ENCODE assay signal across 35 cellular contexts in the genomic region with DNA sequence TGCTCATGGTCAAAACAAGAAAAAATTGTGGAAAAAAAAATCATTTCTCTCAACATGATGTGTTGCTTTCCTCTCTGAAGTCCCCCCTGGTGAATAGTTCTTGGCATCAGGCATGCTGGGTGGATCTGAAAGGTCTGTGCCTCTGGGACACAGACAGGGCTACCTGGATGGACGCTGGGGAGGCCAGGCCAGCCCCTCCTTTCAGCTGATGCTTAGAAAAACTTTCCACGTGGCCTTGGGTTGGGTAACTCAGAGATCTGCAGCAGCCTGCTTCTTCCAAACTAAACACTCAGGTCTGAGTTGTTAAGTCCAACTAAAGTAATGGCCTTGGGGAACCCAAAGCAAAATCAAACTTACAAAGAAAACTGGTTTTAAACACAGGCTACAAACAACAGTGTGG.
"Had no signal": no experiment of that assay in that cellular context is flagged by ENCODE, and none has a peak within 500 bp of the region (broad histone marks: within the 10 kb centered on the region; RNA-seq: fewer than 3 reads in every experiment).

No MANE protein-coding gene starts in this region.

- H3K27ac Mint-ChIP-seq: activated B cell treated with CpG ODN at 0.5 μM for 24 hours; activated CD4-positive, alpha-beta memory T cell treated with anti-CD3 and anti-CD28 coated beads, Interleukin-2, amount 10 ng/mL, durations not matched to agents 7 days and 5 days; activated CD8-positive, alpha-beta memory T cell treated with anti-CD3 and anti-CD28 coated beads, Interleukin-2, amount 10 ng/mL, durations not matched to agents 7 days and 5 days; activated naive CD4-positive, alpha-beta T cell treated with anti-CD3 and anti-CD28 coated beads, Interleukin-2, amount 10 ng/mL, durations not matched to agents 7 days and 5 days; activated naive CD8-positive, alpha-beta T cell; activated naive CD8-positive, alpha-beta T cell treated with anti-CD3 and anti-CD28 coated beads, Interleukin-2, amount 50 U/mL, for 24 hours had no signal

- H3K4me1 Mint-ChIP-seq: activated B cell treated with CpG ODN at 0.5 μM for 24 hours; activated CD4-positive, alpha-beta memory T cell treated with anti-CD3 and anti-CD28 coated beads, Interleukin-2, amount 10 ng/mL, durations not matched to agents 7 days and 5 days; activated CD8-positive, alpha-beta memory T cell treated with anti-CD3 and anti-CD28 coated beads, Interleukin-2, amount 10 ng/mL, durations not matched to agents 7 days and 5 days; activated naive CD4-positive, alpha-beta T cell treated with anti-CD3 and anti-CD28 coated beads, Interleukin-2, amount 10 ng/mL, durations not matched to agents 7 days and 5 days; activated naive CD8-positive, alpha-beta T cell treated with anti-CD3 and anti-CD28 coated beads, Interleukin-2, amount 50 U/mL, for 24 hours had no signal

- H3K36me3 Mint-ChIP-seq: activated CD8-positive, alpha-beta memory T cell treated with anti-CD3 and anti-CD28 coated beads, Interleukin-2, amount 10 ng/mL, durations not matched to agents 7 days and 5 days; activated naive CD4-positive, alpha-beta T cell treated with anti-CD3 and anti-CD28 coated beads, Interleukin-2, amount 10 ng/mL, durations not matched to agents 7 days and 5 days; activated naive CD8-positive, alpha-beta T cell had no signal

- H3K4me2 ChIP-seq: KMS-11 had no signal

- DNase-seq: activated B cell treated with CpG ODN at 0.5 μM for 24 hours; activated CD4-positive, alpha-beta memory T cell treated with anti-CD3 and anti-CD28 coated beads, Interleukin-2, amount 10 ng/mL, durations not matched to agents 7 days and 5 days; activated CD4-positive, alpha-beta T cell treated with anti-CD3 and anti-CD28 coated beads for 4 hours; activated CD4-positive, alpha-beta T cell treated with anti-CD3 and anti-CD28 coated beads, Interleukin-2, amount 50 U/mL, for 1 hour; activated CD4-positive, CD25-positive, alpha-beta regulatory T cell treated with anti-CD3 and anti-CD28 coated beads, Interleukin-2, amount 50 U/mL, for 72 hours; activated CD8-positive, alpha-beta memory T cell treated with anti-CD3 and anti-CD28 coated beads for 24 hours; activated CD8-positive, alpha-beta memory T cell treated with anti-CD3 and anti-CD28 coated beads, Interleukin-2, amount 10 ng/mL, durations not matched to agents 7 days and 5 days; activated CD8-positive, alpha-beta memory T cell treated with anti-CD3 and anti-CD28 coated beads, Interleukin-2, amount 50 U/mL, for 48 hours; activated effector memory CD4-positive, alpha-beta T cell treated with Interleukin-2 at 50 U/mL for 16 hours; activated naive CD4-positive, alpha-beta T cell treated with anti-CD3 and anti-CD28 coated beads, Interleukin-2, amount 10 ng/mL, durations not matched to agents 7 days and 5 days; activated naive CD8-positive, alpha-beta T cell treated with anti-CD3 and anti-CD28 coated beads, Interleukin-2, amount 50 U/mL, for 24 hours; activated T-cell treated with anti-CD3 and anti-CD28 coated beads, Interleukin-2, amount 50 U/mL, for 48 hours; anterior cingulate cortex; NCI-H1105; NCI-H1417 treated with DMSO at 0.1 percent for 48 hours; NCI-H187 treated with DMSO at 0.1 percent for 48 hours; NCI-H2081; NCI-H510A; NCI-H526; NCI-H748 treated with DMSO at 0.1 percent for 48 hours; NK-92 treated with Interleukin-12 subunit alpha and Interleukin-12 subunit beta, amount 100 ng/mL, for 24 hours; PC-3; Peyer's patch; RPMI8226; SIG-M5; SW 1271; T-helper 1 cell; T-helper 2 cell; T-helper 9 cell had no signal

- H3K4me1 ChIP-seq: Peyer's patch had no signal

- H3K4me3 ChIP-seq: cardiac muscle cell, Peyer's patch had no signal

- H3K27me3 Mint-ChIP-seq: activated naive CD8-positive, alpha-beta T cell had no signal

- H3K27ac ChIP-seq: cardiac muscle cell, KMS-11, Peyer's patch, VCaP had no signal

- H3K27me3 ChIP-seq: cardiac muscle cell, Peyer's patch had no signal

- H3K36me3 ChIP-seq: cardiac muscle cell, Peyer's patch had no signal

- H3K4me3 Mint-ChIP-seq: activated B cell treated with CpG ODN at 0.5 μM for 24 hours; activated CD4-positive, alpha-beta memory T cell treated with anti-CD3 and anti-CD28 coated beads, Interleukin-2, amount 10 ng/mL, durations not matched to agents 7 days and 5 days; activated CD8-positive, alpha-beta memory T cell treated with anti-CD3 and anti-CD28 coated beads, Interleukin-2, amount 10 ng/mL, durations not matched to agents 7 days and 5 days; activated naive CD4-positive, alpha-beta T cell treated with anti-CD3 and anti-CD28 coated beads, Interleukin-2, amount 10 ng/mL, durations not matched to agents 7 days and 5 days; activated naive CD8-positive, alpha-beta T cell; activated naive CD8-positive, alpha-beta T cell treated with anti-CD3 and anti-CD28 coated beads, Interleukin-2, amount 50 U/mL, for 24 hours had no signal

- ATAC-seq: activated CD8-positive, alpha-beta memory T cell treated with anti-CD3 and anti-CD28 coated beads, Interleukin-2, amount 10 ng/mL, durations not matched to agents 7 days and 5 days; activated naive CD8-positive, alpha-beta T cell treated with anti-CD3 and anti-CD28 coated beads, Interleukin-2, amount 50 U/mL, for 24 hours; PC-3; Right ventricle myocardium inferior; SK-N-SH treated with all-trans-retinoic acid at 6 μM for 48 hours had no signal
